ENCODE assay signal across 8 cellular contexts in genomic region chr5:136769900-136770684, GRCh38.
DNase-seq lines count a peak whose midpoint lies in the region; ATAC-seq, FAIRE-seq and TF ChIP-seq lines count a peak whose summit lies in the region.

No MANE protein-coding gene starts in this region.

- H3K27ac ChIP-seq in 22Rv1: no peak overlapping the region
- no peak overlapping the region for H3K27ac ChIP-seq in colonic mucosa
- H3K27ac ChIP-seq in HepG2 (ENCODE audit: extremely low read length, insufficient read depth, low read length): no peak overlapping the region
- H3K27ac ChIP-seq in suprapubic skin: no peak overlapping the region

- in situ Hi-C loops in HepG2 (cut with HindIII; ENCODE audit: extremely low pct_ligation_motif_present, low pct_unique_long_range_greater_than_20kb): loop anchor here (5.0 to 25.0 kb wide), 2 partner anchors 408 to 523 kb away; partner anchors contain the start of gene TRPC7

- no TSS peak for BruUV-seq in HepG2 (replicated peaks; lab: Mats Ljungman, UMichigan)

- H3K9me3 ChIP-seq in colonic mucosa (no peaks in the 10 kb centered on the region), HepG2 (ENCODE audit: low read length) (no peaks in the 10 kb centered on the region), suprapubic skin (no peaks in the 10 kb centered on the region)

- ATAC-seq in HepG2: peak; percentile 96

- H4K20me1 ChIP-seq in HepG2 (ENCODE audit: insufficient read depth, low read length): no peaks in the 10 kb centered on the region

- H3K4me1 ChIP-seq in colonic mucosa (no peaks in the 10 kb centered on the region), HepG2 (ENCODE audit: insufficient read depth, low read length) (no peaks in the 10 kb centered on the region), suprapubic skin (no peaks in the 10 kb centered on the region)

- no peak overlapping the region for H3K4me2 ChIP-seq in HepG2 (ENCODE audit: low read depth, low read length)

- H3K9ac ChIP-seq in colonic mucosa (ENCODE audit: low read depth in 2 of 2, low read length in 2 of 2): no peak overlapping the region
- no peak overlapping the region for H3K9ac ChIP-seq in HepG2 (ENCODE audit: insufficient read depth, low read depth, low read length)

- TF ChIP-seq POLR2A in HepG2 (IDR thresholded peaks at IDR 0.05; ENCODE audit: insufficient read depth in 1 of 2, low read depth in 2 of 2, low read length in 2 of 2): no peak
- no peak for TF ChIP-seq POLR2A in suprapubic skin (IDR thresholded peaks at IDR 0.05)

- CTCF ChIA-PET in HepG2 (lab: Yijun Ruan, JAX; ENCODE audit: low intra/inter-chr PET ratio, low total read pairs): interaction anchor here (1.0 to 1.5 kb wide), 2 partner anchors 520 to 521 kb away, joined by 3 to 10 read pairs; no protein-coding TSS in a partner anchor

- no peak for TF ChIP-seq EP300 in HepG2 (IDR thresholded peaks at IDR 0.05; ENCODE audit: low read depth in 2 of 2, low read length in 2 of 2)
- no peak for TF ChIP-seq EP300 in HepG2 (CRISPR knock-in tag; IDR thresholded peaks at IDR 0.05; ENCODE audit: borderline replicate concordance)
- TF ChIP-seq EP300 in suprapubic skin (IDR thresholded peaks at IDR 0.05): no peak

- POLR2A ChIA-PET in HepG2 (lab: Yijun Ruan, JAX): no interaction called here

- H2AFZ ChIP-seq in HepG2 (ENCODE audit: low read length): no peak overlapping the region

- H3K4me3 ChIP-seq in LNCaP clone FGC (ENCODE audit: low read depth, low read length) (no peak overlapping the region), colonic mucosa (no peak overlapping the region), HepG2 (replicated peaks in 1 of 3; ENCODE audit: insufficient read depth in 1 of 3, low read depth in 2 of 3, low read length in 3 of 3) (no peak overlapping the region), suprapubic skin (no peak overlapping the region)

- no peaks in the 10 kb centered on the region for H3K27me3 ChIP-seq in colonic mucosa
- H3K27me3 ChIP-seq in HepG2 (ENCODE audit: control insufficient read depth in 1 of 2, insufficient read depth in 2 of 2, low read length in 2 of 2): peaks cover 0 to 1% of the 10 kb centered on the region in 2 experiments; a peak in 2 of 5 replicates
- H3K27me3 ChIP-seq in suprapubic skin: no peaks in the 10 kb centered on the region

- FAIRE-seq in HepG2 (lab: Jason Lieb, UNC): no peak

- H3K36me3 ChIP-seq in colonic mucosa (no peaks in the 10 kb centered on the region), HepG2 (replicated peaks in 1 of 2; ENCODE audit: control insufficient read depth in 1 of 2, insufficient read depth in 2 of 2, low read length in 2 of 2) (no peaks in the 10 kb centered on the region), suprapubic skin (no peaks in the 10 kb centered on the region)

- TF ChIP-seq CTCF in 22Rv1 (IDR thresholded peaks at IDR 0.05): peak; percentile 91
- TF ChIP-seq CTCF in LNCaP clone FGC (IDR thresholded peaks at IDR 0.05; ENCODE audit: control insufficient read depth, extremely low read depth, insufficient read depth): peak; percentile 98
- TF ChIP-seq CTCF in colonic mucosa (IDR thresholded peaks at IDR 0.05): peak; percentile 58
- TF ChIP-seq CTCF in HepG2 (CRISPR knock-in tag; IDR thresholded peaks at IDR 0.05): peak; percentile 84
- peak; percentile 47 to 74 for TF ChIP-seq CTCF in suprapubic skin (IDR thresholded peaks at IDR 0.05)

- intact Hi-C loops in colonic mucosa (cut with DNase I): no loop called here
- intact Hi-C loops in HepG2 (cut with micrococcal nuclease; ENCODE audit: unreplicated experiment): loop anchor here (1.0 to 5.0 kb wide), 3 partner anchors 132 to 521 kb away; no protein-coding TSS in a partner anchor

- DNase-seq in Daoy (ENCODE audit: low read depth) (peak; percentile 82), H4 (ENCODE audit: low spot score) (peak; percentile 82), LNCaP clone FGC (ENCODE audit: low read depth) (peak; percentile 27), SHP77 (lab: John Stamatoyannopoulos, UW) (peak; percentile 51 to 69), colonic mucosa (peak; percentile 44), HepG2 (ENCODE audit: low spot score) (peak; percentile 48), suprapubic skin (ENCODE audit: low spot score in 2 of 2) (peak in 1 of 2 donors; percentile 66)

- TF ChIP-seq RAD21 in HepG2 (CRISPR knock-in tag; IDR thresholded peaks at IDR 0.05): peak; percentile 42; the same call in 1 of the 2 replicates

- H3K79me2 ChIP-seq in HepG2 (ENCODE audit: insufficient read depth, low read length): no peaks in the 10 kb centered on the region

- WGBS in HepG2 (ENCODE audit: low lambda C conversion rate): 5% methylated on average over 6 of the region's 11 CpGs
- WGBS in suprapubic skin: 45% methylated on average over 11 of the region's 11 CpGs

TF ChIP-seq in HepG2, 621 proteins besides CTCF, POLR2A, EP300 and RAD21:
- TF ChIP-seq YEATS4 (CRISPR knock-in tag; IDR thresholded peaks at IDR 0.05; ENCODE audit: borderline replicate concordance) (no peak), CEBPB (IDR thresholded peaks at IDR 0.05; ENCODE audit: borderline replicate concordance, low read depth, low read length) (peak; percentile 31; the same call in 1 of the 2 replicates), ZNF883 (CRISPR knock-in tag; IDR thresholded peaks at IDR 0.05; ENCODE audit: not compliant biosample characterization) (no peak), MAFF (IDR thresholded peaks at IDR 0.05; ENCODE audit: low read depth, low read length) (0 out of 2 replicates have a peak, but pooled peaks have one; percentile 16), STAG1 (CRISPR knock-in tag; IDR thresholded peaks at IDR 0.05) (peak; percentile 86), XRCC5 (optimal IDR thresholded peaks at IDR 0.05; ENCODE audit: low read length) (peak; percentile 60), HMG20B (CRISPR knock-in tag; conservative IDR thresholded peaks at IDR 0.05) (no peak), FOSL2 (CRISPR knock-in tag; IDR thresholded peaks at IDR 0.05) (peak; percentile 68), ZNF543 (CRISPR knock-in tag; IDR thresholded peaks at IDR 0.05) (no peak), SMC3 (IDR thresholded peaks at IDR 0.05; ENCODE audit: low read length) (peak; percentile 63; the same call in 1 of the 2 replicates)
- TF ChIP-seq, protein P1, sequence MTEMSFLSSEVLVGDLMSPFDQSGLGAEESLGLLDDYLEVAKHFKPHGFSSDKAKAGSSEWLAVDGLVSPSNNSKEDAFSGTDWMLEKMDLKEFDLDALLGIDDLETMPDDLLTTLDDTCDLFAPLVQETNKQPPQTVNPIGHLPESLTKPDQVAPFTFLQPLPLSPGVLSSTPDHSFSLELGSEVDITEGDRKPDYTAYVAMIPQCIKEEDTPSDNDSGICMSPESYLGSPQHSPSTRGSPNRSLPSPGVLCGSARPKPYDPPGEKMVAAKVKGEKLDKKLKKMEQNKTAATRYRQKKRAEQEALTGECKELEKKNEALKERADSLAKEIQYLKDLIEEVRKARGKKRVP (CRISPR knock-in tag; IDR thresholded peaks at IDR 0.05): 0 out of 4 replicates have a peak, but pooled peaks of 1 of the 2 experiments have one; percentile 11
